In genomic region chr18:36496022-36496421, GRCh38 we compare ENCODE assay signal across 1 cellular context.
TF ChIP-seq lines count a peak whose summit lies in the region.

No MANE protein-coding gene starts in this region.

TF ChIP-seq in GM12878, 131 proteins besides CTCF, POLR2A, EP300 and RAD21 (continued from another document):
- peak; percentile 87 for TF ChIP-seq CBFB (IDR thresholded peaks at IDR 0.05; ENCODE audit: low read depth)
- TF ChIP-seq E2F4 (IDR thresholded peaks at IDR 0.05; ENCODE audit: low read depth, low read length): no peak
- peak; percentile 68 for TF ChIP-seq SKIL (IDR thresholded peaks at IDR 0.05; ENCODE audit: low read depth, poor library complexity, severe bottlenecking)
- no peak for TF ChIP-seq TARDBP (IDR thresholded peaks at IDR 0.05; ENCODE audit: borderline replicate concordance)
- no peak for TF ChIP-seq RELA (IDR thresholded peaks at IDR 0.05; ENCODE audit: borderline replicate concordance, partially characterized antibody)
- peak; percentile 81 for TF ChIP-seq IKZF2 (IDR thresholded peaks at IDR 0.05)
- no peak for TF ChIP-seq SUPT20H (IDR thresholded peaks at IDR 0.05; ENCODE audit: borderline replicate concordance, control insufficient read depth, low read depth, low read length)
- no peak for TF ChIP-seq SRF (IDR thresholded peaks at IDR 0.05; ENCODE audit: low read depth in 2 of 2, low read length in 2 of 2)
- TF ChIP-seq CBX3 (IDR thresholded peaks at IDR 0.05; ENCODE audit: borderline replicate concordance, low read depth): no peak
- TF ChIP-seq TAF1 (IDR thresholded peaks at IDR 0.05; ENCODE audit: borderline replicate concordance, low read depth, low read length): no peak
- TF ChIP-seq SPI1 (IDR thresholded peaks at IDR 0.05; ENCODE audit: borderline replicate concordance, insufficient read depth, low read depth, low read length): peak; percentile 94
- no peak for TF ChIP-seq BACH1 (IDR thresholded peaks at IDR 0.05; ENCODE audit: borderline replicate concordance)
- no peak for TF ChIP-seq KAT2A (conservative IDR thresholded peaks at IDR 0.05; ENCODE audit: control insufficient read depth, low read depth, low read length)
- no peak for TF ChIP-seq IRF5 (IDR thresholded peaks at IDR 0.05; ENCODE audit: borderline replicate concordance)
- TF ChIP-seq DPF2 (IDR thresholded peaks at IDR 0.05): peak; percentile 75; the same call in 1 of the 2 replicates
- no peak for TF ChIP-seq MEF2A (IDR thresholded peaks at IDR 0.05; ENCODE audit: insufficient read depth, low read depth, low read length)
- TF ChIP-seq BCLAF1 (IDR thresholded peaks at IDR 0.05): no peak
